In genomic region chr11:77311701-77312100, GRCh38 we compare ENCODE assay signal across 27 cellular contexts. TPM values are rescaled to one million over a fixed set of nuclear protein-coding genes. Genes with fewer than 3 reads are reported as not detected.
DNase-seq lines count a peak whose midpoint lies in the region; ATAC-seq, FAIRE-seq and TF ChIP-seq lines count a peak whose summit lies in the region.
"Had no signal": no experiment of that assay in that cellular context is flagged by ENCODE, and none has a peak within 500 bp of the region (broad histone marks: within the 10 kb centered on the region; RNA-seq: fewer than 3 reads in every experiment).

No MANE protein-coding gene starts in this region.

- TF ChIP-seq CTCF in HepG2 (CRISPR knock-in tag; IDR thresholded peaks at IDR 0.05) (no peak), right lobe of liver (IDR thresholded peaks at IDR 0.05) (no peak)

- TF ChIP-seq RAD21 in HepG2 (CRISPR knock-in tag; IDR thresholded peaks at IDR 0.05), result no peak

- CTCF ChIA-PET in HepG2 (lab: Yijun Ruan, JAX; ENCODE audit: low intra/inter-chr PET ratio, low total read pairs), result no interaction called here

- no peak overlapping the region for H2AFZ ChIP-seq in HepG2 (ENCODE audit: low read length)

- H3K36me3 ChIP-seq in HepG2 (replicated peaks in 1 of 2; ENCODE audit: control insufficient read depth in 1 of 2, insufficient read depth in 2 of 2, low read length in 2 of 2), result no peaks in the 10 kb centered on the region
- H3K36me3 ChIP-seq in right lobe of liver, result no peaks in the 10 kb centered on the region
- H3K36me3 ChIP-seq: BE2C; BLaER1 treated with 17β-estradiol and CSF1 and Interleukin-3, amounts not matched to agents 10 nM and 100 nM had no signal

- FAIRE-seq in HepG2 (lab: Jason Lieb, UNC), result no peak
- FAIRE-seq: A204.1, D721Med, GM12891, GM18507, H1 had no signal

- BruUV-seq in HepG2 (replicated peaks; lab: Mats Ljungman, UMichigan), result no TSS peak

- H3K9ac ChIP-seq in HepG2 (ENCODE audit: insufficient read depth, low read depth, low read length), result no peak overlapping the region
- H3K9ac ChIP-seq: BLaER1 treated with 17β-estradiol and CSF1 and Interleukin-3, amounts not matched to agents 10 nM and 100 nM had no signal

- POLR2A ChIA-PET in HepG2 (lab: Yijun Ruan, JAX), result interaction anchor here (0.5 kb wide), 1 partner anchor 147 kb away, joined by 5 read pairs; no protein-coding TSS in a partner anchor

- TF ChIP-seq EP300 in HepG2 (IDR thresholded peaks at IDR 0.05; ENCODE audit: low read depth in 2 of 2, low read length in 2 of 2) (no peak), HepG2 (CRISPR knock-in tag; IDR thresholded peaks at IDR 0.05; ENCODE audit: borderline replicate concordance) (no peak)

- H4K20me1 ChIP-seq in HepG2 (ENCODE audit: insufficient read depth, low read length), result no peaks in the 10 kb centered on the region
- H4K20me1 ChIP-seq: BLaER1 treated with 17β-estradiol and CSF1 and Interleukin-3, amounts not matched to agents 10 nM and 100 nM had no signal

- peaks cover 0 to 4% of the 10 kb centered on the region in 2 experiments; a peak in 1 of 5 replicates for H3K27me3 ChIP-seq in HepG2 (ENCODE audit: control insufficient read depth in 1 of 2, insufficient read depth in 2 of 2, low read length in 2 of 2)
- H3K27me3 ChIP-seq in right lobe of liver, result no peaks in the 10 kb centered on the region
- H3K27me3 ChIP-seq: BE2C; BLaER1 treated with 17β-estradiol and CSF1 and Interleukin-3, amounts not matched to agents 10 nM and 100 nM had no signal

- peaks cover 1% of the 10 kb centered on the region; the same call in 1 of the 2 replicates for H3K4me1 ChIP-seq in HepG2 (ENCODE audit: insufficient read depth, low read length)
- peaks cover 0 to 1% (median 0%) of the 10 kb centered on the region in 4 donors for H3K4me1 ChIP-seq in right lobe of liver
- H3K4me1 ChIP-seq: BE2C; BLaER1 treated with 17β-estradiol and CSF1 and Interleukin-3, amounts not matched to agents 10 nM and 100 nM had no signal

- TF ChIP-seq POLR2A in HepG2 (IDR thresholded peaks at IDR 0.05; ENCODE audit: insufficient read depth in 1 of 2, low read depth in 2 of 2, low read length in 2 of 2) (no peak), right lobe of liver (IDR thresholded peaks at IDR 0.05) (no peak)

- H3K4me2 ChIP-seq in HepG2 (ENCODE audit: low read depth, low read length), result no peak overlapping the region
- H3K4me2 ChIP-seq: BLaER1 treated with 17β-estradiol and CSF1 and Interleukin-3, amounts not matched to agents 10 nM and 100 nM had no signal

- no peak overlapping the region for H3K4me3 ChIP-seq in HepG2 (replicated peaks in 1 of 3; ENCODE audit: insufficient read depth in 1 of 3, low read depth in 2 of 3, low read length in 3 of 3)
- no peak overlapping the region for H3K4me3 ChIP-seq in right lobe of liver
- H3K4me3 ChIP-seq: BLaER1 treated with 17β-estradiol and CSF1 and Interleukin-3, amounts not matched to agents 10 nM and 100 nM had no signal

- intact Hi-C loops in HepG2 (cut with micrococcal nuclease; ENCODE audit: unreplicated experiment) (no loop called here), right lobe of liver (cut with DNase I) (no loop called here)

- no peak for DNase-seq in HepG2 (ENCODE audit: low spot score)
- no peak for DNase-seq in right lobe of liver
- peak; percentile 72 for DNase-seq in LHCN-M2 (ENCODE audit: low read depth)
- DNase-seq in myocyte (ENCODE audit: low read depth), result peak; percentile 62
- DNase-seq in NCI-H2107 treated with DMSO at 0.1 percent for 48 hours (lab: John Stamatoyannopoulos, UW; ENCODE audit: unreplicated experiment), result no peak
- DNase-seq in nucleus accumbens (lab: John Stamatoyannopoulos, UW), result no peak
- DNase-seq: AML-193; BE2C; CD4-positive, alpha-beta T cell; CD8-positive, alpha-beta memory T cell; DMS 273 treated with DMSO at 0.1 percent for 48 hours; DMS79 treated with DMSO at 0.1 percent for 48 hours; GF-D8; H7; HCEC 1CT had no signal

- in situ Hi-C loops in HepG2 (cut with HindIII; ENCODE audit: extremely low pct_ligation_motif_present, low pct_unique_long_range_greater_than_20kb), result no loop called here

- no peaks in the 10 kb centered on the region for H3K79me2 ChIP-seq in HepG2 (ENCODE audit: insufficient read depth, low read length)

- H3K27ac ChIP-seq in HepG2 (ENCODE audit: extremely low read length, insufficient read depth, low read length) (no peak overlapping the region), right lobe of liver (no peak overlapping the region)
- H3K27ac ChIP-seq: 22Rv1; BLaER1 treated with 17β-estradiol and CSF1 and Interleukin-3, amounts not matched to agents 10 nM and 100 nM had no signal

- no peaks in the 10 kb centered on the region for H3K9me3 ChIP-seq in HepG2 (ENCODE audit: low read length)
- no peaks in the 10 kb centered on the region for H3K9me3 ChIP-seq in right lobe of liver
- H3K9me3 ChIP-seq: BE2C; BLaER1 treated with 17β-estradiol and CSF1 and Interleukin-3, amounts not matched to agents 10 nM and 100 nM had no signal

- ATAC-seq in HepG2, result no peak; the same call in 2 of the 3 replicates
- no peak for ATAC-seq in right lobe of liver
- no peak for ATAC-seq in HG03095 (IDR thresholded peaks at IDR 0.05; ENCODE audit: unreplicated experiment)

- WGBS in HepG2 (ENCODE audit: low lambda C conversion rate), result 12% methylated on average over 3 of the region's 3 CpGs
- 79% methylated on average over 1 of the region's 3 CpGs for WGBS in right lobe of liver (ENCODE audit: insufficient coverage, low coverage, low lambda C conversion rate, missing lambda C conversion rate)

TF ChIP-seq in HepG2, 621 proteins besides CTCF, POLR2A, EP300 and RAD21:
- no peak for TF ChIP-seq ZNF333 (CRISPR knock-in tag; IDR thresholded peaks at IDR 0.05; ENCODE audit: borderline replicate concordance)
- TF ChIP-seq ZNF446 (CRISPR knock-in tag; IDR thresholded peaks at IDR 0.05), result no peak
- TF ChIP-seq, protein P1, sequence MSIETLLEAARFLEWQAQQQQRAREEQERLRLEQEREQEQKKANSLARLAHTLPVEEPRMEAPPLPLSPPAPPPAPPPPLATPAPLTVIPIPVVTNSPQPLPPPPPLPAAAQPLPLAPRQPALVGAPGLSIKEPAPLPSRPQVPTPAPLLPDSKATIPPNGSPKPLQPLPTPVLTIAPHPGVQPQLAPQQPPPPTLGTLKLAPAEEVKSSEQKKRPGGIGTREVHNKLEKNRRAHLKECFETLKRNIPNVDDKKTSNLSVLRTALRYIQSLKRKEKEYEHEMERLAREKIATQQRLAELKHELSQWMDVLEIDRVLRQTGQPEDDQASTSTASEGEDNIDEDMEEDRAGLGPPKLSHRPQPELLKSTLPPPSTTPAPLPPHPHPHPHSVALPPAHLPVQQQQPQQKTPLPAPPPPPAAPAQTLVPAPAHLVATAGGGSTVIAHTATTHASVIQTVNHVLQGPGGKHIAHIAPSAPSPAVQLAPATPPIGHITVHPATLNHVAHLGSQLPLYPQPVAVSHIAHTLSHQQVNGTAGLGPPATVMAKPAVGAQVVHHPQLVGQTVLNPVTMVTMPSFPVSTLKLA (IDR thresholded peaks at IDR 0.05), result peak; percentile 21; the same call in 1 of the 2 replicates

RNA-seq across cellular contexts. Expression of gene GDPD4, which starts 10.2 kb away (rescaled TPM):
- total RNA-seq in HepG2 (2016; rRNA removed; fragmentation: Illumina TruSeq; extraction: Trizol), result not detected in 2 replicates
- total RNA-seq in HepG2 (2016; cell fraction: cytosol; rRNA removed; fragmentation: Illumina TruSeq; extraction: Trizol; ENCODE audit: low read depth), result not detected in 2 replicates
- total RNA-seq in HepG2 (2016; cell fraction: insoluble cytoplasmic fraction; rRNA removed; fragmentation: Illumina TruSeq; extraction: Trizol), result not detected in 2 replicates
- total RNA-seq in HepG2 (2016; cell fraction: membrane; rRNA removed; fragmentation: Illumina TruSeq; extraction: Trizol), result not detected in 2 replicates
- not detected in 2 replicates for total RNA-seq in HepG2 (2016; cell fraction: nucleus; rRNA removed; fragmentation: Illumina TruSeq; extraction: Trizol)
- not detected in 2 replicates for polyA plus RNA-seq in HepG2 (2011; rRNA removed)
- not detected in 2 replicates for polyA plus RNA-seq in HepG2 (2011; cell fraction: cytosol; rRNA removed)
- not detected in 2 replicates for polyA plus RNA-seq in HepG2 (2011; cell fraction: nucleus; rRNA removed)
- polyA plus RNA-seq in HepG2 (2012), result 0.12 TPM in 1 of 2 replicates, not detected in the other
- polyA plus RNA-seq in HepG2 (2016; cell fraction: cytosol; fragmentation: Illumina TruSeq; extraction: Trizol; ENCODE audit: low read depth), result not detected in 2 replicates
- polyA plus RNA-seq in HepG2 (2016; cell fraction: insoluble cytoplasmic fraction; fragmentation: Illumina TruSeq; extraction: Trizol; ENCODE audit: low read depth), result not detected in 2 replicates
- not detected in 2 replicates for polyA plus RNA-seq in HepG2 (2016; cell fraction: membrane; fragmentation: Illumina TruSeq; extraction: Trizol; ENCODE audit: low read depth)
- not detected in 2 replicates for polyA plus RNA-seq in HepG2 (2016; cell fraction: nucleus; fragmentation: Illumina TruSeq; extraction: Trizol; ENCODE audit: insufficient read depth, low read depth)
- polyA minus RNA-seq in HepG2 (2011; rRNA and poly(A)+ RNA removed; ENCODE audit: low replicate concordance), result not detected in 2 replicates
- not detected in 2 replicates for polyA minus RNA-seq in HepG2 (2011; cell fraction: cytosol; rRNA and poly(A)+ RNA removed)
- polyA minus RNA-seq in HepG2 (2011; cell fraction: nucleus; rRNA and poly(A)+ RNA removed), result not detected in 2 replicates
- total RNA-seq in right lobe of liver, result under 1 TPM in 4 of 6 experiments, not detected in 2; 0.29 to 0.53 (median 0.44) TPM
- total RNA-seq in LHCN-M2 (2014; rRNA removed), result not detected in 2 replicates
- not detected for polyA plus RNA-seq in LHCN-M2 (2012)
- not detected in 2 replicates for total RNA-seq in myocyte
- polyA plus RNA-seq in myocyte (2012), result not detected
- total RNA-seq: CD4-positive, alpha-beta T cell; CD8-positive, alpha-beta memory T cell; Daoy; G401; H1; H7 had no signal
- polyA plus RNA-seq: AG04450; CD14-positive monocyte; CD8-positive, alpha-beta memory T cell; H1 had no signal

Comparison
In these comparisons a context has a peak if more than half of its experiments do, and no peak if none do; other contexts are left out.
1. DNase-seq: peak in LHCN-M2 (single experiment) and myocyte (single experiment); none in HepG2 (single experiment), right lobe of liver (0 of 3), NCI-H2107 treated with DMSO at 0.1 percent for 48 hours (single experiment) and nucleus accumbens (0 of 56).